In genomic region chr6:78835817-78836216, GRCh38 we compare ENCODE assay signal across 14 cellular contexts. TPM values are rescaled to one million over a fixed set of nuclear protein-coding genes. Genes with fewer than 3 reads are reported as not detected.
DNase-seq lines count a peak whose midpoint lies in the region; ATAC-seq, FAIRE-seq and TF ChIP-seq lines count a peak whose summit lies in the region.
"Had no signal": no experiment of that assay in that cellular context is flagged by ENCODE, and none has a peak within 500 bp of the region (broad histone marks: within the 10 kb centered on the region; RNA-seq: fewer than 3 reads in every experiment).

No MANE protein-coding gene starts in this region.

- peaks cover 0 to 2% (median 0%) of the 10 kb centered on the region in 3 experiments; a peak in 1 of 7 replicates for H3K36me3 Mint-ChIP-seq in H9 (ENCODE audit: insufficient read depth in 1 of 3, low read depth in 3 of 3)
- H3K36me3 Mint-ChIP-seq: CD4-positive, CD25-positive, alpha-beta regulatory T cell; T-cell had no signal

- H2BK120ac ChIP-seq in H9 (ENCODE audit: low read depth, low read length, poor library complexity, severe bottlenecking), result no peak overlapping the region

- H3K27me3 ChIP-seq in H9 (ENCODE audit: insufficient read depth, low read length), result no peaks in the 10 kb centered on the region
- no peaks in the 10 kb centered on the region for H3K27me3 ChIP-seq in foreskin keratinocyte
- no peaks in the 10 kb centered on the region for H3K27me3 ChIP-seq in testis
- H3K27me3 ChIP-seq: MG63 had no signal

- H3K4me1 Mint-ChIP-seq in H9, result peaks cover under 1 to 2% of the 10 kb centered on the region in 2 experiments
- H3K4me1 Mint-ChIP-seq: CD4-positive, CD25-positive, alpha-beta regulatory T cell; T-cell had no signal

- H3K14ac ChIP-seq in H9 (ENCODE audit: insufficient read depth, low read length), result no peak overlapping the region

- DNase-seq in A172 (ENCODE audit: low spot score), result peak; percentile 1
- DNase-seq in H9, result no peak
- no peak for DNase-seq in RCC 7860 (ENCODE audit: low spot score)
- no peak for DNase-seq in foreskin keratinocyte
- DNase-seq in activated CD8-positive, alpha-beta memory T cell treated with anti-CD3 and anti-CD28 coated beads for 24 hours, result no peak
- no peak for DNase-seq in GM19238 (ENCODE audit: insufficient read length, low spot score)
- no peak for DNase-seq in testis
- DNase-seq: activated effector memory CD4-positive, alpha-beta T cell treated with anti-CD3 and anti-CD28 coated beads, Interleukin-2, amount 50 U/mL, for 16 hours; CD4-positive, CD25-positive, alpha-beta regulatory T cell; MG63; stimulated activated CD4-positive, alpha-beta T cell treated with anti-CD3 and anti-CD28 coated beads, Interleukin-2, amount 100 ng/mL, for 48 hours; T-cell had no signal

- H3K36me3 ChIP-seq in testis (ENCODE audit: low read depth, missing control alignments), result no peaks in the 10 kb centered on the region
- H3K36me3 ChIP-seq: MG63 had no signal

- H3K4ac ChIP-seq in H9 (ENCODE audit: low read depth, low read length), result no peak overlapping the region

- no peak overlapping the region for H3K56ac ChIP-seq in H9 (ENCODE audit: insufficient read length, low read depth, low read length)

- no peak overlapping the region for H3K27ac ChIP-seq in H9 (ENCODE audit: insufficient read length, low read depth, low read length)
- no peak overlapping the region for H3K27ac ChIP-seq in foreskin keratinocyte
- H3K27ac ChIP-seq in testis, result no peak overlapping the region

- no peak overlapping the region for H3K23ac ChIP-seq in H9 (ENCODE audit: insufficient read length, low read depth, low read length)

- H3K4me1 ChIP-seq in H9 (ENCODE audit: insufficient read depth, low read length) (no peaks in the 10 kb centered on the region), foreskin keratinocyte (no peaks in the 10 kb centered on the region), testis (peaks cover 16% of the 10 kb centered on the region)

- no peaks in the 10 kb centered on the region for H3K79me2 ChIP-seq in H9 (ENCODE audit: insufficient read depth, low read length)

- intact Hi-C loops in testis (cut with DNase I; ENCODE audit: low total_unique reads), result no loop called here

- no peaks in the 10 kb centered on the region for H4K20me1 ChIP-seq in H9 (ENCODE audit: control insufficient read depth, insufficient read depth, insufficient read length)

- no peak overlapping the region for H3K27ac Mint-ChIP-seq in H9
- H3K27ac Mint-ChIP-seq: CD4-positive, CD25-positive, alpha-beta regulatory T cell; T-cell had no signal

- H3K4me3 Mint-ChIP-seq in H9, result no peak overlapping the region
- H3K4me3 Mint-ChIP-seq: CD4-positive, CD25-positive, alpha-beta regulatory T cell; T-cell had no signal

- no peaks in the 10 kb centered on the region for H3K9me3 Mint-ChIP-seq in H9

- peak; percentile 55 for FAIRE-seq in RCC 7860 (lab: Jason Lieb, UNC)
- FAIRE-seq: urothelium cell line had no signal

- H3K9ac ChIP-seq in H9 (ENCODE audit: extremely low read depth, insufficient read length, low read length), result no peak overlapping the region

- H2BK20ac ChIP-seq in H9 (ENCODE audit: low read depth, low read length, poor library complexity, severe bottlenecking), result no peak overlapping the region

- no peak overlapping the region for H3T11ph ChIP-seq in H9 (ENCODE audit: low read length)

- no peak overlapping the region for H2AK5ac ChIP-seq in H9 (ENCODE audit: insufficient read length, low read length)

- H2BK12ac ChIP-seq in H9 (ENCODE audit: insufficient read length, low read depth, low read length), result no peak overlapping the region

- no peaks in the 10 kb centered on the region for H3K79me1 ChIP-seq in H9 (ENCODE audit: insufficient read depth, low read depth, low read length, poor library complexity, severe bottlenecking)

- H3K9me3 ChIP-seq in H9 (ENCODE audit: control insufficient read depth, low read depth, low read length), result no peaks in the 10 kb centered on the region
- no peaks in the 10 kb centered on the region for H3K9me3 ChIP-seq in testis
- H3K9me3 ChIP-seq: MG63 had no signal

- H3K4me2 ChIP-seq in H9 (ENCODE audit: insufficient read depth, insufficient read length, low read length), result no peak overlapping the region

- no peak overlapping the region for H2AFZ ChIP-seq in H9 (ENCODE audit: low read length)

- H4K8ac ChIP-seq in H9 (replicated peaks; ENCODE audit: insufficient read length, low read depth, low read length), result no peak overlapping the region

- peaks cover 1% of the 10 kb centered on the region; the same call in 1 of the 2 replicates for H3K27me3 Mint-ChIP-seq in H9 (ENCODE audit: low read depth)

- no peak overlapping the region for H3K18ac ChIP-seq in H9 (ENCODE audit: insufficient read length, low read depth, low read length)

- H4K91ac ChIP-seq in H9 (ENCODE audit: insufficient read length, low read depth, low read length), result no peak overlapping the region

- H3K23me2 ChIP-seq in H9 (ENCODE audit: insufficient read length, low read depth, low read length, poor library complexity, severe bottlenecking), result no peaks in the 10 kb centered on the region

- no peak overlapping the region for H3K4me3 ChIP-seq in testis
- H3K4me3 ChIP-seq: MG63 had no signal

- TF ChIP-seq POLR2A in testis (IDR thresholded peaks at IDR 0.05), result no peak

- ATAC-seq in foreskin keratinocyte (peak; percentile 27), HG02678 (IDR thresholded peaks at IDR 0.05; ENCODE audit: unreplicated experiment) (no peak)
- ATAC-seq: T-cell had no signal

- no peak overlapping the region for H4K5ac ChIP-seq in H9 (ENCODE audit: insufficient read length, low read depth, low read length)

- H2BK5ac ChIP-seq in H9 (ENCODE audit: insufficient read length, low read length), result no peak overlapping the region

- TF ChIP-seq CTCF in H9 (conservative IDR thresholded peaks at IDR 0.05) (peak; percentile 34; the same call in 2 of the 3 replicates), foreskin keratinocyte (conservative IDR thresholded peaks at IDR 0.05) (peak; percentile 62), testis (IDR thresholded peaks at IDR 0.05) (no peak)

- no peak overlapping the region for H2BK15ac ChIP-seq in H9 (ENCODE audit: low read depth, low read length)

RNA-seq across cellular contexts. Expression of gene IRAK1BP1, which starts 31.5 kb away (rescaled TPM):
- total RNA-seq in A172 (2014; rRNA removed; shearing (Covaris generic)), result 5.1 and 6.5 TPM in 2 replicates
- total RNA-seq in H9 (2021), result 3.8 and 4.0 TPM in 2 replicates
- total RNA-seq in foreskin keratinocyte, result 3.8 and 3.9 TPM in 2 replicates
- polyA plus RNA-seq in foreskin keratinocyte, result 1.9 and 2.0 TPM in 2 replicates
- 10 to 100 TPM; 16.0 to 16.1 TPM for total RNA-seq in testis
- 10.8 TPM for polyA plus RNA-seq in testis (ENCODE audit: insufficient read depth, low read depth, low replicate concordance)

Comparison
In these comparisons a context has a peak if more than half of its experiments do, and no peak if none do; other contexts are left out.
1. CTCF ChIP-seq: peak in H9 (single experiment) and foreskin keratinocyte (single experiment); none in testis (0 of 3).